Comparison of ENCODE assay signal across 17 cellular contexts in genomic region chr9:13263511-13263910, GRCh38. TPM values are rescaled to one million over a fixed set of nuclear protein-coding genes. Genes with fewer than 3 reads are reported as not detected.
DNase-seq lines count a peak whose midpoint lies in the region; ATAC-seq, FAIRE-seq and TF ChIP-seq lines count a peak whose summit lies in the region.
"Had no signal": no experiment of that assay in that cellular context is flagged by ENCODE, and none has a peak within 500 bp of the region (broad histone marks: within the 10 kb centered on the region; RNA-seq: fewer than 3 reads in every experiment).

No MANE protein-coding gene starts in this region.

- TF ChIP-seq EP300 in HepG2 (IDR thresholded peaks at IDR 0.05; ENCODE audit: low read depth in 2 of 2, low read length in 2 of 2) (no peak), HepG2 (CRISPR knock-in tag; IDR thresholded peaks at IDR 0.05; ENCODE audit: borderline replicate concordance) (no peak)

- peaks cover 37% of the 10 kb centered on the region for H3K4me1 Mint-ChIP-seq in osteocyte (ENCODE audit: unreplicated experiment)

- H3K36me3 Mint-ChIP-seq in osteocyte (ENCODE audit: unreplicated experiment): peaks cover 8% of the 10 kb centered on the region

- H3K79me2 ChIP-seq in HepG2 (ENCODE audit: insufficient read depth, low read length): no peaks in the 10 kb centered on the region

- no peak overlapping the region for H3K4me2 ChIP-seq in HepG2 (ENCODE audit: low read depth, low read length)
- H3K4me2 ChIP-seq: GM23338, KMS-11 had no signal

- DNase-seq in ELR (ENCODE audit: low read depth) (peak; percentile 57), bronchial epithelial cell (ENCODE audit: low read depth) (peak; percentile 12), iris pigment epithelial cell (ENCODE audit: low read depth) (peak; percentile 35), HepG2 (ENCODE audit: low spot score) (no peak), RWPE1 (ENCODE audit: low spot score) (no peak), osteocyte (ENCODE audit: extremely low spot score, unreplicated experiment) (no peak)
- DNase-seq: AML-193; Caco-2; CD4-positive, alpha-beta T cell; GF-D8; H7 had no signal

- no peaks in the 10 kb centered on the region for H3K4me1 ChIP-seq in HepG2 (ENCODE audit: insufficient read depth, low read length)
- H3K4me1 ChIP-seq: Caco-2 had no signal

- intact Hi-C loops in HepG2 (cut with micrococcal nuclease; ENCODE audit: unreplicated experiment): no loop called here

- H3K9ac ChIP-seq in HepG2 (ENCODE audit: insufficient read depth, low read depth, low read length): no peak overlapping the region
- H3K9ac ChIP-seq: KMS-11 had no signal

- H3K36me3 ChIP-seq in bronchial epithelial cell (ENCODE audit: control insufficient read depth, insufficient read depth, low read length) (no peaks in the 10 kb centered on the region), HepG2 (replicated peaks in 1 of 2; ENCODE audit: control insufficient read depth in 1 of 2, insufficient read depth in 2 of 2, low read length in 2 of 2) (no peaks in the 10 kb centered on the region)

- POLR2A ChIA-PET in HepG2 (lab: Yijun Ruan, JAX): no interaction called here
- POLR2A ChIA-PET in RWPE1 (lab: Yijun Ruan, JAX; ENCODE audit: low non-redundant PET): no interaction called here

- in situ Hi-C loops in HepG2 (cut with HindIII; ENCODE audit: extremely low pct_ligation_motif_present, low pct_unique_long_range_greater_than_20kb): no loop called here

- FAIRE-seq in bronchial epithelial cell (lab: Jason Lieb, UNC) (no peak), HepG2 (lab: Jason Lieb, UNC) (no peak)
- FAIRE-seq: D721Med, GM19239 had no signal

- no peak overlapping the region for H3K27ac Mint-ChIP-seq in osteocyte (ENCODE audit: unreplicated experiment)
- H3K27ac Mint-ChIP-seq: CD4-positive, alpha-beta T cell; GM23338 had no signal

- no peak overlapping the region for H2AFZ ChIP-seq in HepG2 (ENCODE audit: low read length)
- H2AFZ ChIP-seq: GM23338 had no signal

- no peak for TF ChIP-seq CTCF in bronchial epithelial cell (IDR thresholded peaks at IDR 0.05; ENCODE audit: insufficient read depth, low read length, severe bottlenecking)
- no peak for TF ChIP-seq CTCF in HepG2 (CRISPR knock-in tag; IDR thresholded peaks at IDR 0.05)
- TF ChIP-seq CTCF in RWPE1 (conservative IDR thresholded peaks at IDR 0.05; ENCODE audit: low read depth): no peak
- no peak for TF ChIP-seq CTCF in osteocyte (IDR thresholded peaks at IDR 0.05)

- no peaks in the 10 kb centered on the region for H4K20me1 ChIP-seq in HepG2 (ENCODE audit: insufficient read depth, low read length)

- no peaks in the 10 kb centered on the region for H3K9me3 Mint-ChIP-seq in osteocyte (ENCODE audit: unreplicated experiment)
- H3K9me3 Mint-ChIP-seq: GM23338 had no signal

- H3K27me3 Mint-ChIP-seq in osteocyte (ENCODE audit: unreplicated experiment): no peaks in the 10 kb centered on the region
- H3K27me3 Mint-ChIP-seq: CD4-positive, alpha-beta T cell had no signal

- BruUV-seq in HepG2 (replicated peaks; lab: Mats Ljungman, UMichigan): no TSS peak

- no peak overlapping the region for H3K4me3 Mint-ChIP-seq in osteocyte (ENCODE audit: unreplicated experiment)
- H3K4me3 Mint-ChIP-seq: CD4-positive, alpha-beta T cell; GM23338 had no signal

- 76% methylated on average over 2 of the region's 2 CpGs for WGBS in HepG2 (ENCODE audit: low lambda C conversion rate)

- TF ChIP-seq RAD21 in HepG2 (CRISPR knock-in tag; IDR thresholded peaks at IDR 0.05): no peak

- no peaks in the 10 kb centered on the region for H3K9me3 ChIP-seq in HepG2 (ENCODE audit: low read length)
- H3K9me3 ChIP-seq: Caco-2 had no signal

- H3K27ac ChIP-seq in HepG2 (ENCODE audit: extremely low read length, insufficient read depth, low read length) (no peak overlapping the region), RWPE1 (no peak overlapping the region)
- H3K27ac ChIP-seq: C4-2B, KMS-11 had no signal

- no peak overlapping the region for H3K4me3 ChIP-seq in bronchial epithelial cell (ENCODE audit: low read depth, low read length)
- H3K4me3 ChIP-seq in HepG2 (replicated peaks in 1 of 3; ENCODE audit: insufficient read depth in 1 of 3, low read depth in 2 of 3, low read length in 3 of 3): no peak overlapping the region
- H3K4me3 ChIP-seq: GM23338 had no signal

- no peak for TF ChIP-seq POLR2A in HepG2 (IDR thresholded peaks at IDR 0.05; ENCODE audit: insufficient read depth in 1 of 2, low read depth in 2 of 2, low read length in 2 of 2)

- CTCF ChIA-PET in HepG2 (lab: Yijun Ruan, JAX; ENCODE audit: low intra/inter-chr PET ratio, low total read pairs): no interaction called here
- CTCF ChIA-PET in RWPE1 (lab: Yijun Ruan, JAX): no interaction called here

- ATAC-seq in HepG2: no peak
- ATAC-seq: GM23338 had no signal

- H3K27me3 ChIP-seq in bronchial epithelial cell (ENCODE audit: control insufficient read depth, insufficient read depth, low read length) (no peaks in the 10 kb centered on the region), HepG2 (ENCODE audit: control insufficient read depth in 1 of 2, insufficient read depth in 2 of 2, low read length in 2 of 2) (no peaks in the 10 kb centered on the region)

TF ChIP-seq in HepG2, 621 proteins besides CTCF, POLR2A, EP300 and RAD21 (continues in another document):
- no peak for TF ChIP-seq SP1 (IDR thresholded peaks at IDR 0.05)
- no peak for TF ChIP-seq SP1 (CRISPR knock-in tag; IDR thresholded peaks at IDR 0.05)
- no peak for TF ChIP-seq ZNF235 (CRISPR knock-in tag; IDR thresholded peaks at IDR 0.05; ENCODE audit: borderline replicate concordance)
- no peak for TF ChIP-seq ZNF687 (CRISPR knock-in tag; IDR thresholded peaks at IDR 0.05)
- TF ChIP-seq, protein P1, sequence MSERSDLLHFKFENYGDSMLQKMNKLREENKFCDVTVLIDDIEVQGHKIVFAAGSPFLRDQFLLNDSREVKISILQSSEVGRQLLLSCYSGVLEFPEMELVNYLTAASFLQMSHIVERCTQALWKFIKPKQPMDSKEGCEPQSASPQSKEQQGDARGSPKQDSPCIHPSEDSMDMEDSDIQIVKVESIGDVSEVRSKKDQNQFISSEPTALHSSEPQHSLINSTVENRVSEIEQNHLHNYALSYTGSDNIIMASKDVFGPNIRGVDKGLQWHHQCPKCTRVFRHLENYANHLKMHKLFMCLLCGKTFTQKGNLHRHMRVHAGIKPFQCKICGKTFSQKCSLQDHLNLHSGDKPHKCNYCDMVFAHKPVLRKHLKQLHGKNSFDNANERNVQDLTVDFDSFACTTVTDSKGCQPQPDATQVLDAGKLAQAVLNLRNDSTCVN (CRISPR knock-in tag; IDR thresholded peaks at IDR 0.05; ENCODE audit: borderline replicate concordance): no peak
- TF ChIP-seq SUZ12 (IDR thresholded peaks at IDR 0.05; ENCODE audit: low read depth, low read length): no peak

RNA-seq across cellular contexts. Expression of gene MPDZ, which starts 16.0 kb away (rescaled TPM):
- total RNA-seq in bronchial epithelial cell (9.2 and 14.0 TPM in 2 replicates), HepG2 (2016; rRNA removed; fragmentation: Illumina TruSeq; extraction: Trizol) (11.1 and 14.7 TPM in 2 replicates), osteocyte (51.9 and 56.1 TPM in 2 replicates)
- 3.5 and 4.1 TPM in 2 replicates for total RNA-seq in HepG2 (2016; cell fraction: cytosol; rRNA removed; fragmentation: Illumina TruSeq; extraction: Trizol; ENCODE audit: low read depth)
- total RNA-seq in HepG2 (2016; cell fraction: insoluble cytoplasmic fraction; rRNA removed; fragmentation: Illumina TruSeq; extraction: Trizol): 9.6 and 13.2 TPM in 2 replicates
- total RNA-seq in HepG2 (2016; cell fraction: membrane; rRNA removed; fragmentation: Illumina TruSeq; extraction: Trizol): 4.1 and 5.4 TPM in 2 replicates
- total RNA-seq in HepG2 (2016; cell fraction: nucleus; rRNA removed; fragmentation: Illumina TruSeq; extraction: Trizol): 23.5 and 24.6 TPM in 2 replicates
- 12.1 and 12.4 TPM in 2 replicates for polyA plus RNA-seq in HepG2 (2011; rRNA removed)
- polyA plus RNA-seq in HepG2 (2011; cell fraction: cytosol; rRNA removed): 3.3 and 4.8 TPM in 2 replicates
- 40.3 and 51.2 TPM in 2 replicates for polyA plus RNA-seq in HepG2 (2011; cell fraction: nucleus; rRNA removed)
- 9.0 and 10.7 TPM in 2 replicates for polyA plus RNA-seq in HepG2 (2012)
- 0.50 and 0.54 TPM in 2 replicates for polyA plus RNA-seq in HepG2 (2016; cell fraction: cytosol; fragmentation: Illumina TruSeq; extraction: Trizol; ENCODE audit: low read depth)
- 8.1 and 9.3 TPM in 2 replicates for polyA plus RNA-seq in HepG2 (2016; cell fraction: insoluble cytoplasmic fraction; fragmentation: Illumina TruSeq; extraction: Trizol; ENCODE audit: low read depth)
- polyA plus RNA-seq in HepG2 (2016; cell fraction: membrane; fragmentation: Illumina TruSeq; extraction: Trizol; ENCODE audit: low read depth): 1.3 and 1.7 TPM in 2 replicates
- 27.4 and 28.5 TPM in 2 replicates for polyA plus RNA-seq in HepG2 (2016; cell fraction: nucleus; fragmentation: Illumina TruSeq; extraction: Trizol; ENCODE audit: insufficient read depth, low read depth)
- 2.3 and 6.5 TPM in 2 replicates for polyA minus RNA-seq in HepG2 (2011; rRNA and poly(A)+ RNA removed; ENCODE audit: low replicate concordance)
- 7.4 and 10.9 TPM in 2 replicates for polyA minus RNA-seq in HepG2 (2011; cell fraction: cytosol; rRNA and poly(A)+ RNA removed)
- polyA minus RNA-seq in HepG2 (2011; cell fraction: nucleus; rRNA and poly(A)+ RNA removed): 52.7 and 69.1 TPM in 2 replicates
- total RNA-seq: Caco-2; CD4-positive, alpha-beta T cell; HT-29 had no signal

Comparison
In these comparisons a context has a peak if more than half of its experiments do, and no peak if none do; other contexts are left out.
1. DNase-seq: peak in ELR (single experiment), bronchial epithelial cell (single experiment) and iris pigment epithelial cell (single experiment); none in HepG2 (single experiment), RWPE1 (single experiment) and osteocyte (single experiment).